1 cellular context compared by ENCODE assay signal in genomic region chr11:12673924-12674570, GRCh38.
TF ChIP-seq lines count a peak whose summit lies in the region.

TEAD1 (plus strand) TSS chr11:12674421.

TF ChIP-seq in HepG2, 621 proteins besides CTCF, POLR2A, EP300 and RAD21 (continued from another document and continues in another):
- TF ChIP-seq RERE (CRISPR knock-in tag; IDR thresholded peaks at IDR 0.05; ENCODE audit: low read depth) (no peak), ZBTB10 (CRISPR knock-in tag; IDR thresholded peaks at IDR 0.05; ENCODE audit: borderline replicate concordance) (no peak), ATAD3A (CRISPR knock-in tag; IDR thresholded peaks at IDR 0.05) (no peak), SOX13 (IDR thresholded peaks at IDR 0.05) (no peak), SOX13 (CRISPR knock-in tag; conservative IDR thresholded peaks at IDR 0.05 in 1 of 2, IDR thresholded peaks at IDR 0.05 in 1 of 2) (peak in 1 of 2 experiments; percentile 64; a peak in 1 of 4 replicates), MYNN (CRISPR knock-in tag; IDR thresholded peaks at IDR 0.05; ENCODE audit: low read depth) (no peak), ZBTB4 (CRISPR knock-in tag; IDR thresholded peaks at IDR 0.05; ENCODE audit: borderline replicate concordance) (no peak), XRCC5 (optimal IDR thresholded peaks at IDR 0.05; ENCODE audit: low read length) (peak; percentile 46), GRHL1 (CRISPR knock-in tag; conservative IDR thresholded peaks at IDR 0.05) (no peak), JUN (CRISPR knock-in tag; IDR thresholded peaks at IDR 0.05) (peak; percentile 86; the same call in 1 of the 2 replicates), DNMT3B (CRISPR knock-in tag; conservative IDR thresholded peaks at IDR 0.05) (no peak), SRSF1 (optimal IDR thresholded peaks at IDR 0.05; ENCODE audit: low read depth, low read length) (no peak), ZNF460 (CRISPR knock-in tag; IDR thresholded peaks at IDR 0.05; ENCODE audit: borderline replicate concordance) (no peak), ZNF160 (CRISPR knock-in tag; IDR thresholded peaks at IDR 0.05) (no peak), RELA (CRISPR knock-in tag; IDR thresholded peaks at IDR 0.05) (no peak), SRF (IDR thresholded peaks at IDR 0.05; ENCODE audit: low read depth, low read length) (no peak), KLF11 (CRISPR knock-in tag; IDR thresholded peaks at IDR 0.05) (no peak), CC2D1A (CRISPR knock-in tag; IDR thresholded peaks at IDR 0.05) (no peak), HNRNPUL1 (IDR thresholded peaks at IDR 0.05; ENCODE audit: low read depth, low read length) (no peak), ZNF567 (CRISPR knock-in tag; IDR thresholded peaks at IDR 0.05; ENCODE audit: borderline replicate concordance) (no peak), GATA4 (IDR thresholded peaks at IDR 0.05; ENCODE audit: borderline replicate concordance, low read depth) (peak; percentile 52; the same call in 1 of the 2 replicates), ZSCAN12 (CRISPR knock-in tag; IDR thresholded peaks at IDR 0.05) (no peak), SP4 (CRISPR knock-in tag; IDR thresholded peaks at IDR 0.05) (peak; percentile 92), MTERF4 (CRISPR knock-in tag; IDR thresholded peaks at IDR 0.05) (0 out of 2 replicates have a peak, but pooled peaks have one; percentile 65), SP5 (CRISPR knock-in tag; IDR thresholded peaks at IDR 0.05; ENCODE audit: borderline replicate concordance, low read depth) (peak; percentile 72), BHLHE40 (IDR thresholded peaks at IDR 0.05; ENCODE audit: low read length) (no peak; the same call in 1 of the 2 replicates), ZNF773 (CRISPR knock-in tag; IDR thresholded peaks at IDR 0.05; ENCODE audit: borderline replicate concordance) (no peak), TGIF2 (CRISPR knock-in tag; IDR thresholded peaks at IDR 0.05) (no peak), KDM3A (CRISPR knock-in tag; IDR thresholded peaks at IDR 0.05; ENCODE audit: low read depth) (no peak), FOXK1 (CRISPR knock-in tag; IDR thresholded peaks at IDR 0.05; ENCODE audit: borderline replicate concordance, low read depth) (no peak), ZBTB3 (CRISPR knock-in tag; IDR thresholded peaks at IDR 0.05; ENCODE audit: borderline replicate concordance, low read depth) (no peak), PTBP1 (IDR thresholded peaks at IDR 0.05; ENCODE audit: low read depth, low read length, poor library complexity, severe bottlenecking) (no peak), KAT8 (CRISPR knock-in tag; IDR thresholded peaks at IDR 0.05) (peak; percentile 30; the same call in 1 of the 2 replicates), ZNF570 (CRISPR knock-in tag; IDR thresholded peaks at IDR 0.05; ENCODE audit: borderline replicate concordance) (no peak), ZNF614 (CRISPR knock-in tag; IDR thresholded peaks at IDR 0.05; ENCODE audit: borderline replicate concordance) (no peak), MED1 (CRISPR knock-in tag; IDR thresholded peaks at IDR 0.05) (no peak; the same call in 1 of the 2 replicates), PAF1 (CRISPR knock-in tag; IDR thresholded peaks at IDR 0.05) (no peak), HHEX (CRISPR knock-in tag; IDR thresholded peaks at IDR 0.05) (no peak), PRPF4 (IDR thresholded peaks at IDR 0.05; ENCODE audit: low read depth, low read length, poor library complexity, severe bottlenecking) (no peak), ZBTB49 (CRISPR knock-in tag; IDR thresholded peaks at IDR 0.05; ENCODE audit: borderline replicate concordance) (no peak), JUND (CRISPR knock-in tag; IDR thresholded peaks at IDR 0.05) (peak; percentile 83), ZNF83 (CRISPR knock-in tag; IDR thresholded peaks at IDR 0.05; ENCODE audit: borderline replicate concordance) (no peak), THRA (CRISPR knock-in tag; IDR thresholded peaks at IDR 0.05; ENCODE audit: borderline replicate concordance) (no peak), ZNF678 (CRISPR knock-in tag; IDR thresholded peaks at IDR 0.05) (no peak), IRF2 (CRISPR knock-in tag; IDR thresholded peaks at IDR 0.05) (peak; percentile 89), MEIS1 (CRISPR knock-in tag; IDR thresholded peaks at IDR 0.05; ENCODE audit: borderline replicate concordance) (no peak), ZNF20 (CRISPR knock-in tag; IDR thresholded peaks at IDR 0.05) (no peak), XBP1 (CRISPR knock-in tag; IDR thresholded peaks at IDR 0.05) (no peak)
